In genomic region chr14:53381879-53382278, GRCh38 we compare ENCODE assay signal across 8 cellular contexts.
"Had no signal": no experiment of that assay in that cellular context is flagged by ENCODE, and none has a peak within 500 bp of the region (broad histone marks: within the 10 kb centered on the region; RNA-seq: fewer than 3 reads in every experiment).

No MANE protein-coding gene starts in this region.

- DNase-seq: GDM1, GF-D8 had no signal

- FAIRE-seq: G401.6, GM12878, GM12891, GM12892, GM18507, GM19239 had no signal

- H3K4me3 ChIP-seq: GM12878 had no signal

- ATAC-seq: GM12878 had no signal
